In the genomic region with DNA sequence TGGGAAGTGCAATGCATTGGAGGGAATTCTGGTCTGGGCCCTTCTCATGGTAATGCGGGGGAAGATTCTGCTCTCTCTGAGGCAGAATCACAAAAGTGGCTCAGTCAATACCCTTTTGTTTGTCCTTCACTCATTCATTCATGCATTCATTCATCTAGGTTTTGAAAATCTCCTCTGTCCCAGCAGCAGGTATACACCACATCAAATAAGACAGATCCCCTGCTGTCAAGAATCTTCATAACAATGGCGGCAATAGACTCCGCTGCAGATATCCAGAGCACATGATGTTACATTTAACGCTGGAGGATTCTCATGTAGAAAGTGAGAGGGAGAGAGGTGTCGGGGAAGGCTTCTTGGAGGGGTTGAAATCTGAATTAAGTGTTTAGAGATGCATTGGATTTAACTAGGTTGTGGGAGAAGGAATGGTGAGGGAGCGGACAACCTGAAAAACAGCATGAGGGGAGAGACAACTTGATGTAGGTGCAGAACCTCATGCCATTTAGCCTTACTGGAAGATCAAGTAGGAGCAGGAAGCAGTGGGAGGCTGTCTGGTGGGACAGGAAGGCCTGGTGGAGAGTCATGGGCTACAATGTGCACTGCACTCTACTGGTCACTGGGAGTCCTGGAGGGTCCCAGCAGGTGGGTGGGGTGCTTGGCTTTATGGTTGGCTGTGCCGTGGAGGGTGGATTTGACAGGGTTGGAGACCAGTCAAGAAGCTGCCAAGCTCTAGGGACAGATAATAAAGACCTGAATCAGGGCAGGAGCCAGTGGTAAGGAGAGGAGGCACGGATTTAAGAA, we compare ENCODE assay signal across 28 cellular contexts. TPM values are rescaled to one million over a fixed set of nuclear protein-coding genes. Genes with fewer than 3 reads are reported as not detected.
DNase-seq lines count a peak whose midpoint lies in the region; FAIRE-seq and TF ChIP-seq lines count a peak whose summit lies in the region.
"Had no signal": no experiment of that assay in that cellular context is flagged by ENCODE, and none has a peak within 500 bp of the region (broad histone marks: within the 10 kb centered on the region; RNA-seq: fewer than 3 reads in every experiment).

No MANE protein-coding gene starts in this region.

- no peak overlapping the region for H3K4me3 ChIP-seq in NT2/D1 (ENCODE audit: insufficient read length, low read depth)
- no peak overlapping the region for H3K4me3 ChIP-seq in H1 (ENCODE audit: extremely low read depth in 1 of 4, insufficient read depth in 2 of 4, low read depth in 3 of 4, low read length in 4 of 4)
- peak overlapping the region; percentile 27; the same call in 1 of the 2 replicates for H3K4me3 ChIP-seq in iPS-20b (ENCODE audit: low read length)
- H3K4me3 ChIP-seq in tibial nerve = no peak overlapping the region
- no peak overlapping the region for H3K4me3 ChIP-seq in SJCRH30
- H3K4me3 ChIP-seq: A549, HAP-1 had no signal

- H3T11ph ChIP-seq in H9 (ENCODE audit: low read length) = no peak overlapping the region

- H3K36me3 ChIP-seq in NT2/D1 (ENCODE audit: insufficient read depth, insufficient read length, low read length) (no peaks in the 10 kb centered on the region), H1 (ENCODE audit: control insufficient read depth in 2 of 4, insufficient read depth in 4 of 4, low read length in 3 of 4) (no peaks in the 10 kb centered on the region), iPS-20b (ENCODE audit: insufficient read depth, low read depth, low read length) (no peaks in the 10 kb centered on the region), tibial nerve (no peaks in the 10 kb centered on the region), SJCRH30 (no peaks in the 10 kb centered on the region)
- H3K36me3 ChIP-seq: HAP-1 had no signal

- CTCF ChIA-PET in H1 (lab: Charles Lee; ENCODE audit: partially characterized antibody) = interaction anchor here (0.9 to 3.4 kb wide), 5 partner anchors 38 to 81 kb away, joined by 3 to 12 read pairs (median 3); no protein-coding TSS in a partner anchor

- no peak overlapping the region for H3K23ac ChIP-seq in H9 (ENCODE audit: insufficient read length, low read depth, low read length)
- no peak overlapping the region for H3K23ac ChIP-seq in H1 (ENCODE audit: insufficient read length)

- peaks cover 30 to 50% of the 10 kb centered on the region in 2 experiments for H3K4me1 Mint-ChIP-seq in H9
- peaks cover 5% of the 10 kb centered on the region for H3K4me1 Mint-ChIP-seq in CD14-positive monocyte
- H3K4me1 Mint-ChIP-seq: CD8-positive, alpha-beta memory T cell had no signal

- no peaks in the 10 kb centered on the region; the same call in 1 of the 2 replicates for H3K27me3 Mint-ChIP-seq in H9 (ENCODE audit: low read depth)
- peaks cover 0 to 6% (median 6%) of the 10 kb centered on the region in 3 donors for H3K27me3 Mint-ChIP-seq in CD14-positive monocyte (ENCODE audit: low read depth in 3 of 3)

- peak in 1 of 2 experiments; percentile 57; a peak in 1 of 3 replicates for TF ChIP-seq EP300 in H1 (IDR thresholded peaks at IDR 0.05; ENCODE audit: borderline replicate concordance in 1 of 2, low read depth in 2 of 2, low read length in 2 of 2)
- no peak for TF ChIP-seq EP300 in tibial nerve (IDR thresholded peaks at IDR 0.05)

- H3K4ac ChIP-seq in H9 (ENCODE audit: low read depth, low read length) = no peak overlapping the region
- peak overlapping the region; percentile 16 for H3K4ac ChIP-seq in H1 (replicated peaks; ENCODE audit: insufficient read length, low read depth, low read length)

- TF ChIP-seq CTCF in H9 (conservative IDR thresholded peaks at IDR 0.05) (no peak), H1 (IDR thresholded peaks at IDR 0.05; ENCODE audit: control extremely low read depth in 1 of 3, insufficient read depth in 1 of 3, low read depth in 1 of 3, low read length in 3 of 3) (no peak), tibial nerve (IDR thresholded peaks at IDR 0.05) (no peak), CD14-positive monocyte (IDR thresholded peaks at IDR 0.05) (no peak)

- H3K23me2 ChIP-seq in H9 (ENCODE audit: insufficient read length, low read depth, low read length, poor library complexity, severe bottlenecking) (no peaks in the 10 kb centered on the region), H1 (ENCODE audit: low read depth, low read length) (no peaks in the 10 kb centered on the region)

- H3K27ac ChIP-seq in H9 (ENCODE audit: insufficient read length, low read depth, low read length) (no peak overlapping the region), H1 (ENCODE audit: low read depth, low read length) (0 out of 2 replicates have a peak overlapping the region, but pooled peaks have one; percentile 48), iPS-20b (ENCODE audit: low read length) (peak overlapping the region; percentile 53), tibial nerve (no peak overlapping the region), SJCRH30 (no peak overlapping the region)
- H3K27ac ChIP-seq: A549, HL-60 had no signal

- no peaks in the 10 kb centered on the region for H3K27me3 ChIP-seq in H9 (ENCODE audit: insufficient read depth, low read length)
- H3K27me3 ChIP-seq in NT2/D1 (ENCODE audit: insufficient read depth, insufficient read length) = no peaks in the 10 kb centered on the region
- no peaks in the 10 kb centered on the region for H3K27me3 ChIP-seq in H1 (replicated peaks in 1 of 4; ENCODE audit: control insufficient read depth in 3 of 4, extremely low read depth in 1 of 4, insufficient read depth in 3 of 4, low read length in 3 of 4)
- no peaks in the 10 kb centered on the region for H3K27me3 ChIP-seq in iPS-20b (ENCODE audit: insufficient read depth, low read length)
- no peaks in the 10 kb centered on the region for H3K27me3 ChIP-seq in tibial nerve
- H3K27me3 ChIP-seq in SJCRH30 = peaks cover 4% of the 10 kb centered on the region; the same call in 1 of the 2 replicates

- no peaks in the 10 kb centered on the region for H3K9me3 ChIP-seq in H9 (ENCODE audit: control insufficient read depth, low read depth, low read length)
- peaks cover 12% of the 10 kb centered on the region; the same call in 1 of the 2 replicates for H3K9me3 ChIP-seq in NT2/D1 (ENCODE audit: insufficient read depth, low read length)
- H3K9me3 ChIP-seq in H1 (ENCODE audit: insufficient read depth in 2 of 2, low read depth in 1 of 2, low read length in 1 of 2) = peaks cover 2% of the 10 kb centered on the region in 2 experiments
- H3K9me3 ChIP-seq in iPS-20b (ENCODE audit: insufficient read depth, low read depth, low read length) = peaks cover 6% of the 10 kb centered on the region
- no peaks in the 10 kb centered on the region for H3K9me3 ChIP-seq in tibial nerve
- H3K9me3 ChIP-seq in SJCRH30 (replicated peaks) = peaks cover 6% of the 10 kb centered on the region
- H3K9me3 ChIP-seq: HAP-1 had no signal

- H3K36me3 Mint-ChIP-seq in H9 (ENCODE audit: insufficient read depth in 1 of 3, low read depth in 3 of 3) (peaks cover 3 to 26% (median 6%) of the 10 kb centered on the region in 3 experiments; a peak in 6 of 7 replicates), CD14-positive monocyte (no peaks in the 10 kb centered on the region)
- H3K36me3 Mint-ChIP-seq: CD8-positive, alpha-beta memory T cell had no signal

- POLR2A ChIA-PET in H1 (lab: Charles Lee; ENCODE audit: partially characterized antibody) = no interaction called here

- TF ChIP-seq RAD21 in H1 (IDR thresholded peaks at IDR 0.05 in 1 of 2, conservative IDR thresholded peaks at IDR 0.05 in 1 of 2; ENCODE audit: low read depth in 2 of 2, low read length in 2 of 2) = no peak

- H4K5ac ChIP-seq in H9 (ENCODE audit: insufficient read length, low read depth, low read length) (no peak overlapping the region), H1 (ENCODE audit: insufficient read length, low read depth, low read length) (peak overlapping the region; percentile 20)

- intact Hi-C loops in CD14-positive monocyte (cut with micrococcal nuclease) = no loop called here

- no peak overlapping the region for H4K8ac ChIP-seq in H9 (replicated peaks; ENCODE audit: insufficient read length, low read depth, low read length)
- H4K8ac ChIP-seq in H1 (ENCODE audit: extremely low read depth, insufficient read depth, low read length) = no peak overlapping the region

- no CpG with 5 or more reads among the region's 8 CpGs for WGBS in H9 (ENCODE audit: extremely low coverage, insufficient read length, low lambda C conversion rate)
- WGBS in H1 (ENCODE audit: extremely low coverage in 1 of 2, insufficient coverage in 1 of 2, insufficient read length in 1 of 2, insufficient replicate concordance in 2 of 2, low coverage in 1 of 2, low lambda C conversion rate in 2 of 2, missing lambda C conversion rate in 1 of 2), 2 experiments = 50% methylated on average over 8 of the region's 8 CpGs; no CpG with 5 or more reads in 1 of the 2 experiments
- WGBS in tibial nerve, 2 donors = 82 to 90% methylated on average over 8 of the region's 8 CpGs

- H4K20me1 ChIP-seq in H9 (ENCODE audit: control insufficient read depth, insufficient read depth, insufficient read length) (no peaks in the 10 kb centered on the region), H1 (replicated peaks in 1 of 2; ENCODE audit: control insufficient read depth in 1 of 2, insufficient read depth in 2 of 2, low read length in 2 of 2) (no peaks in the 10 kb centered on the region)

- H3K27ac Mint-ChIP-seq in H9 (peak overlapping the region; percentile 71 to 96 (median 90)), CD14-positive monocyte (peak overlapping the region in 1 of 7 donors; percentile 23)
- H3K27ac Mint-ChIP-seq: CD8-positive, alpha-beta memory T cell; T-helper 17 cell had no signal

- H3K18ac ChIP-seq in H9 (ENCODE audit: insufficient read length, low read depth, low read length) = no peak overlapping the region
- H3K18ac ChIP-seq in H1 (ENCODE audit: extremely low read depth, low read length) = peak overlapping the region; percentile 86

- H2BK120ac ChIP-seq in H9 (ENCODE audit: low read depth, low read length, poor library complexity, severe bottlenecking) (no peak overlapping the region), H1 (replicated peaks; ENCODE audit: low read depth, low read length) (peak overlapping the region; percentile 96)

- H3K4me2 ChIP-seq in H9 (ENCODE audit: insufficient read depth, insufficient read length, low read length) = no peak overlapping the region
- H3K4me2 ChIP-seq in H1 (ENCODE audit: insufficient read depth in 1 of 2, low read depth in 2 of 2, low read length in 2 of 2) = peak overlapping the region; percentile 25 to 31; a peak in 2 of 4 replicates
- H3K4me2 ChIP-seq: A549 had no signal

- H2BK20ac ChIP-seq in H9 (ENCODE audit: low read depth, low read length, poor library complexity, severe bottlenecking) (no peak overlapping the region), H1 (ENCODE audit: low read length) (peak overlapping the region; percentile 74; the same call in 1 of the 2 replicates)

- TF ChIP-seq POLR2A in H1 (IDR thresholded peaks at IDR 0.05; ENCODE audit: control extremely low read depth in 1 of 2, low read depth in 2 of 2, low read length in 2 of 2) (no peak), tibial nerve (IDR thresholded peaks at IDR 0.05) (no peak)

- no peaks in the 10 kb centered on the region for H3K79me2 ChIP-seq in H9 (ENCODE audit: insufficient read depth, low read length)
- H3K79me2 ChIP-seq in H1 (ENCODE audit: control insufficient read depth in 1 of 2, insufficient read depth in 2 of 2, low read length in 2 of 2) = no peaks in the 10 kb centered on the region

- H3K4me1 ChIP-seq in H9 (ENCODE audit: insufficient read depth, low read length) (peaks cover 4% of the 10 kb centered on the region; the same call in 1 of the 2 replicates), NT2/D1 (ENCODE audit: insufficient read depth, insufficient read length) (no peaks in the 10 kb centered on the region), H1 (replicated peaks in 1 of 4; ENCODE audit: control insufficient read depth in 3 of 4, insufficient read depth in 4 of 4, low read length in 3 of 4) (peaks cover 2 to 20% (median 5%) of the 10 kb centered on the region in 4 experiments; a peak in 5 of 7 replicates), iPS-20b (ENCODE audit: insufficient read depth, low read length) (peaks cover 17% of the 10 kb centered on the region), tibial nerve (peaks cover 0 to 8% (median 3%) of the 10 kb centered on the region in 4 donors), SJCRH30 (peaks cover 5% of the 10 kb centered on the region; the same call in 1 of the 2 replicates)
- H3K4me1 ChIP-seq: A549, HAP-1 had no signal

- H2AK5ac ChIP-seq in H9 (ENCODE audit: insufficient read length, low read length) (no peak overlapping the region), H1 (ENCODE audit: low read depth, low read length) (0 out of 2 replicates have a peak overlapping the region, but pooled peaks have one; percentile 6)

- FAIRE-seq in H1 (lab: Jason Lieb, UNC) = peak; percentile 83
- FAIRE-seq: A549, GM12891 had no signal

- no peak overlapping the region for H2BK15ac ChIP-seq in H9 (ENCODE audit: low read depth, low read length)
- 0 out of 2 replicates have a peak overlapping the region, but pooled peaks have one; percentile 32 for H2BK15ac ChIP-seq in H1 (ENCODE audit: low read length)

- DNase-seq in H9 (peak; percentile 75), NT2/D1 (ENCODE audit: low read depth, low spot score) (peak; percentile 52), H1 (ENCODE audit: low read depth in 1 of 2, low spot score in 2 of 2) (peak in 1 of 2 experiments; percentile 53), tibial nerve (ENCODE audit: low spot score in 2 of 2) (no peak), CD14-positive monocyte (ENCODE audit: low spot score) (no peak), SJCRH30 (no peak)
- DNase-seq in activated CD4-positive, CD25-positive, alpha-beta regulatory T cell (lab: John Stamatoyannopoulos, UW) = no peak
- DNase-seq: C1 segment of cervical spinal cord; CD8-positive, alpha-beta memory T cell; DMS 273 treated with DMSO at 0.1 percent for 48 hours; DMS79; EL; GF-D8; KBM-7; MM.1S; NCI-H1694 treated with DMSO at 0.1 percent for 48 hours; NCI-H2081; NCI-H2171; NCI-H226; NCI-H510A; NCI-H774; PC-3; T-helper 17 cell had no signal

- H3K4me3 Mint-ChIP-seq in H9 (peak overlapping the region in 1 of 2 experiments; percentile 42; a peak in 3 of 5 replicates), CD14-positive monocyte (no peak overlapping the region)
- H3K4me3 Mint-ChIP-seq: CD8-positive, alpha-beta memory T cell; T-helper 17 cell had no signal

- H3K9ac ChIP-seq in H9 (ENCODE audit: extremely low read depth, insufficient read length, low read length) = no peak overlapping the region
- no peak overlapping the region for H3K9ac ChIP-seq in NT2/D1 (ENCODE audit: insufficient read length, low read depth)
- no peak overlapping the region; a peak in 1 of 7 replicates for H3K9ac ChIP-seq in H1 (replicated peaks in 1 of 4; ENCODE audit: extremely low read depth in 1 of 4, low read depth in 3 of 4, low read length in 3 of 4)
- peak overlapping the region; percentile 29; the same call in 1 of the 2 replicates for H3K9ac ChIP-seq in iPS-20b (ENCODE audit: low read depth, low read length)

- H2BK12ac ChIP-seq in H9 (ENCODE audit: insufficient read length, low read depth, low read length) = no peak overlapping the region
- H2BK12ac ChIP-seq in H1 (ENCODE audit: low read depth, low read length) = peak overlapping the region; percentile 82; the same call in 1 of the 2 replicates

- H3K9me3 Mint-ChIP-seq in H9 = peaks cover 15 to 19% of the 10 kb centered on the region in 2 experiments
- peaks cover 0 to 6% (median 0%) of the 10 kb centered on the region in 7 donors for H3K9me3 Mint-ChIP-seq in CD14-positive monocyte

- H4K91ac ChIP-seq in H9 (ENCODE audit: insufficient read length, low read depth, low read length) (no peak overlapping the region), H1 (replicated peaks; ENCODE audit: insufficient read length, low read length) (peak overlapping the region; percentile 91)

- H3K14ac ChIP-seq in H9 (ENCODE audit: insufficient read depth, low read length) (no peak overlapping the region), H1 (ENCODE audit: insufficient read length) (no peak overlapping the region)

- H3K56ac ChIP-seq in H9 (ENCODE audit: insufficient read length, low read depth, low read length) (no peak overlapping the region), H1 (replicated peaks; ENCODE audit: insufficient read length, low read depth, low read length) (no peak overlapping the region)

- H2BK5ac ChIP-seq in H9 (ENCODE audit: insufficient read length, low read length) = no peak overlapping the region
- H2BK5ac ChIP-seq in H1 (ENCODE audit: low read depth, low read length) = peak overlapping the region; percentile 89; the same call in 1 of the 2 replicates

- H3K79me1 ChIP-seq in H9 (ENCODE audit: insufficient read depth, low read depth, low read length, poor library complexity, severe bottlenecking) = no peaks in the 10 kb centered on the region
- no peaks in the 10 kb centered on the region for H3K79me1 ChIP-seq in H1 (ENCODE audit: low read depth, low read length)

- no peak overlapping the region for H2AFZ ChIP-seq in H9 (ENCODE audit: low read length)
- H2AFZ ChIP-seq in H1 (ENCODE audit: low read length) = no peak overlapping the region

RNA-seq across cellular contexts. Expression of a gene that starts 5.2 kb away (rescaled TPM):
- not detected in 2 replicates for total RNA-seq in H9 (2021)
- total RNA-seq in H1 (2021; fragmentation: NEBNext Ultra II Directional; extraction: Animal tissue kit (Norgen Biotek cat#: 25700)) = not detected in 2 replicates
- polyA plus RNA-seq in H1 (2011; rRNA removed) = not detected in 2 replicates
- polyA plus RNA-seq in H1 (2011; cell fraction: cytosol; rRNA removed) = not detected
- not detected for polyA plus RNA-seq in H1 (2011; cell fraction: nucleus; rRNA removed)
- not detected in 4 replicates for polyA plus RNA-seq in H1 (2012, experiment 1 of 2)
- polyA plus RNA-seq in H1 (2012, experiment 2 of 2) = not detected
- polyA plus RNA-seq in H1 (2013, experiment 1 of 2) = not detected
- not detected for polyA plus RNA-seq in H1 (2013, experiment 2 of 2)
- polyA minus RNA-seq in H1 (2011; rRNA and poly(A)+ RNA removed) = not detected in 2 replicates
- polyA minus RNA-seq in H1 (2011; cell fraction: cytosol; rRNA and poly(A)+ RNA removed) = not detected
- polyA minus RNA-seq in H1 (2011; cell fraction: nucleus; rRNA and poly(A)+ RNA removed) = not detected
- total RNA-seq in tibial nerve = 1 to 10 TPM; 2.1 to 7.7 (median 3.7) TPM
- polyA plus RNA-seq in CD14-positive monocyte = not detected
- total RNA-seq in SJCRH30 (2014; rRNA removed; shearing (Covaris generic)) = 0.12 TPM in 1 of 2 replicates, not detected in the other
- total RNA-seq: CD8-positive, alpha-beta memory T cell; PC-3; T-helper 17 cell had no signal
- polyA plus RNA-seq: A549; CD8-positive, alpha-beta memory T cell had no signal

RNA-seq across cellular contexts. Expression of a gene that starts 25.8 kb away (rescaled TPM):
- 2.0 and 3.5 TPM in 2 replicates for total RNA-seq in H9 (2021)
- total RNA-seq in H1 (2021; fragmentation: NEBNext Ultra II Directional; extraction: Animal tissue kit (Norgen Biotek cat#: 25700)) = 3.7 and 3.9 TPM in 2 replicates
- 5.9 and 7.5 TPM in 2 replicates for polyA plus RNA-seq in H1 (2011; rRNA removed)
- 5.9 TPM for polyA plus RNA-seq in H1 (2011; cell fraction: cytosol; rRNA removed)
- polyA plus RNA-seq in H1 (2011; cell fraction: nucleus; rRNA removed) = 8.6 TPM
- polyA plus RNA-seq in H1 (2012, experiment 1 of 2) = 5.2 to 7.9 TPM (median 6.0 TPM) in 4 replicates
- 2.0 TPM for polyA plus RNA-seq in H1 (2012, experiment 2 of 2)
- polyA plus RNA-seq in H1 (2013, experiment 1 of 2) = 5.7 TPM
- polyA plus RNA-seq in H1 (2013, experiment 2 of 2) = 5.8 TPM
- 7.0 and 11.1 TPM in 2 replicates for polyA minus RNA-seq in H1 (2011; rRNA and poly(A)+ RNA removed)
- polyA minus RNA-seq in H1 (2011; cell fraction: cytosol; rRNA and poly(A)+ RNA removed) = 2.4 TPM
- polyA minus RNA-seq in H1 (2011; cell fraction: nucleus; rRNA and poly(A)+ RNA removed) = 7.2 TPM
- not detected for total RNA-seq in tibial nerve
- polyA plus RNA-seq in CD14-positive monocyte = not detected
- total RNA-seq in SJCRH30 (2014; rRNA removed; shearing (Covaris generic)) = 0.08 and 0.30 TPM in 2 replicates
- total RNA-seq: CD8-positive, alpha-beta memory T cell; PC-3; T-helper 17 cell had no signal
- polyA plus RNA-seq: A549; CD8-positive, alpha-beta memory T cell had no signal

Comparison
In these comparisons a context has a peak if more than half of its experiments do, and no peak if none do; other contexts are left out.
1. DNase-seq: peak in H9 (single experiment) and NT2/D1 (single experiment); none in tibial nerve (0 of 2), CD14-positive monocyte (single experiment), SJCRH30 (0 of 2) and activated CD4-positive, CD25-positive, alpha-beta regulatory T cell (0 of 4).
2. H3K27ac ChIP-seq: peak in H1 (single experiment) and iPS-20b (single experiment); none in H9 (single experiment), tibial nerve (0 of 4) and SJCRH30 (single experiment).